15 cellular contexts compared by ENCODE assay signal in genomic region chr17:27888945-27889344, GRCh38. TPM values are rescaled to one million over a fixed set of nuclear protein-coding genes. Genes with fewer than 3 reads are reported as not detected.
A peak's percentile ranks its signal among the peaks of the same experiment; 100 is the strongest.
DNase-seq lines count a peak whose midpoint lies in the region; ATAC-seq, FAIRE-seq and TF ChIP-seq lines count a peak whose summit lies in the region.
"Had no signal": no experiment of that assay in that cellular context is flagged by ENCODE, and none has a peak within 500 bp of the region (broad histone marks: within the 10 kb centered on the region; RNA-seq: fewer than 3 reads in every experiment).

No MANE protein-coding gene starts in this region.

- in situ Hi-C loops in G401 (cut with HindIII; ENCODE audit: low sequenced_read_pairs), result loop anchor here (25.0 kb wide), 1 partner anchor 102 kb away; no protein-coding TSS in a partner anchor

- FAIRE-seq in frontal cortex (lab: Jason Lieb, UNC), result no peak

- peaks cover 26% of the 10 kb centered on the region for H3K27me3 ChIP-seq in iPS-20b (ENCODE audit: insufficient read depth, low read length)
- no peaks in the 10 kb centered on the region for H3K27me3 ChIP-seq in uterus

- no peaks in the 10 kb centered on the region for H3K36me3 Mint-ChIP-seq in WTC11
- H3K36me3 Mint-ChIP-seq in T-helper 2 cell treated with Interferon-gamma antibody and Interleukin-4, amounts not matched to agents 5 μg/mL and 100 μg/mL, for 36 hours (ENCODE audit: low read depth), result no peaks in the 10 kb centered on the region
- H3K36me3 Mint-ChIP-seq: CD4-positive, CD25-positive, alpha-beta regulatory T cell had no signal

- H3K4me3 ChIP-seq in iPS-20b (ENCODE audit: low read length) (peak overlapping the region; percentile 3; the same call in 1 of the 2 replicates), uterus (no peak overlapping the region)

- H3K36me3 ChIP-seq in iPS-20b (ENCODE audit: insufficient read depth, low read depth, low read length) (no peaks in the 10 kb centered on the region), uterus (no peaks in the 10 kb centered on the region)

- POLR2A ChIA-PET in WTC11 (lab: Charles Lee), result interaction anchor here (0.6 kb wide), 1 partner anchor 54 kb away, joined by 4 read pairs; no protein-coding TSS in a partner anchor

- no peaks in the 10 kb centered on the region for H3K9me3 Mint-ChIP-seq in WTC11
- no peaks in the 10 kb centered on the region for H3K9me3 Mint-ChIP-seq in T-helper 2 cell treated with Interferon-gamma antibody and Interleukin-4, amounts not matched to agents 5 μg/mL and 100 μg/mL, for 36 hours
- H3K9me3 Mint-ChIP-seq: activated T-cell treated with anti-CD3 and anti-CD28 coated beads, Interleukin-2, amount 50 U/mL, for 4 hours; immature natural killer cell had no signal

- H3K9ac ChIP-seq in iPS-20b (ENCODE audit: low read depth, low read length), result 0 out of 2 replicates have a peak overlapping the region, but pooled peaks have one; percentile 17
- H3K9ac ChIP-seq: SK-N-SH had no signal

- peak overlapping the region; percentile 8 for H3K4me3 Mint-ChIP-seq in WTC11
- H3K4me3 Mint-ChIP-seq in T-helper 2 cell treated with Interferon-gamma antibody and Interleukin-4, amounts not matched to agents 5 μg/mL and 100 μg/mL, for 36 hours, result no peak overlapping the region
- H3K4me3 Mint-ChIP-seq: activated T-cell treated with anti-CD3 and anti-CD28 coated beads, Interleukin-2, amount 50 U/mL, for 4 hours; CD4-positive, CD25-positive, alpha-beta regulatory T cell; immature natural killer cell had no signal

- CTCF ChIA-PET in WTC11 (lab: Charles Lee), result interaction anchor here (0.7 to 8.8 kb wide), 10 partner anchors 9 to 362 kb away, joined by 3 to 109 read pairs (median 4); no protein-coding TSS in a partner anchor

- no peak for TF ChIP-seq POLR2A in uterus (IDR thresholded peaks at IDR 0.05)

- TF ChIP-seq CTCF in WTC11 (IDR thresholded peaks at IDR 0.05), result no peak
- no peak for TF ChIP-seq CTCF in uterus (IDR thresholded peaks at IDR 0.05)

- no peak overlapping the region for H3K27ac ChIP-seq in iPS-20b (ENCODE audit: low read length)
- no peak overlapping the region for H3K27ac ChIP-seq in uterus

- intact Hi-C loops in uterus (cut with DNase I; ENCODE audit: low total_unique reads), result no loop called here

- H3K4me1 Mint-ChIP-seq in WTC11, result peaks cover 49% of the 10 kb centered on the region
- H3K4me1 Mint-ChIP-seq in T-helper 2 cell treated with Interferon-gamma antibody and Interleukin-4, amounts not matched to agents 5 μg/mL and 100 μg/mL, for 36 hours (ENCODE audit: low read depth), result peaks cover 24% of the 10 kb centered on the region

- peaks cover 8% of the 10 kb centered on the region; the same call in 1 of the 2 replicates for H3K27me3 Mint-ChIP-seq in WTC11 (ENCODE audit: low read depth)
- peaks cover 3% of the 10 kb centered on the region for H3K27me3 Mint-ChIP-seq in T-helper 2 cell treated with Interferon-gamma antibody and Interleukin-4, amounts not matched to agents 5 μg/mL and 100 μg/mL, for 36 hours (ENCODE audit: low read depth)

- H3K27ac Mint-ChIP-seq in WTC11, result peak overlapping the region; percentile 92
- H3K27ac Mint-ChIP-seq in T-helper 2 cell treated with Interferon-gamma antibody and Interleukin-4, amounts not matched to agents 5 μg/mL and 100 μg/mL, for 36 hours, result no peak overlapping the region

- DNase-seq in G401 (ENCODE audit: low spot score), result peak; percentile 22
- peak; percentile 64 for DNase-seq in WTC11 (ENCODE audit: low spot score)
- DNase-seq in renal cortical epithelial cell (ENCODE audit: low read depth), result peak; percentile 89
- DNase-seq in cortex of kidney (lab: John Stamatoyannopoulos, UW), result no peak
- DNase-seq in uterus, result no peak
- DNase-seq in T-helper 2 cell treated with Interferon-gamma antibody and Interleukin-4, amounts not matched to agents 5 μg/mL and 100 μg/mL, for 36 hours (ENCODE audit: low spot score), result no peak
- DNase-seq in frontal cortex (ENCODE audit: low spot score in 2 of 2), result no peak
- DNase-seq: activated T-cell treated with anti-CD3 and anti-CD28 coated beads, Interleukin-2, amount 50 U/mL, for 4 hours; CD4-positive, CD25-positive, alpha-beta regulatory T cell; erythroblast; immature natural killer cell; NCI-H146; NCI-H82; SK-N-SH had no signal

- H3K9me3 ChIP-seq in iPS-20b (ENCODE audit: insufficient read depth, low read depth, low read length) (no peaks in the 10 kb centered on the region), uterus (no peaks in the 10 kb centered on the region)
- H3K9me3 ChIP-seq: SK-N-SH had no signal

- peaks cover 35% of the 10 kb centered on the region for H3K4me1 ChIP-seq in iPS-20b (ENCODE audit: insufficient read depth, low read length)
- H3K4me1 ChIP-seq in uterus, result no peaks in the 10 kb centered on the region

- peak; percentile 40 for ATAC-seq in WTC11
- ATAC-seq: activated T-cell treated with anti-CD3 and anti-CD28 coated beads, Interleukin-2, amount 50 U/mL, for 4 hours had no signal

TF ChIP-seq in WTC11, 78 proteins besides CTCF, POLR2A, EP300 and RAD21 (continues in another document):
- no peak for TF ChIP-seq RELA (CRISPR knock-in tag; IDR thresholded peaks at IDR 0.05; ENCODE audit: borderline replicate concordance)
- TF ChIP-seq USF1 (CRISPR knock-in tag; IDR thresholded peaks at IDR 0.05), result peak; percentile 82
- TF ChIP-seq ZNF121 (CRISPR knock-in tag; IDR thresholded peaks at IDR 0.05), result no peak
- TF ChIP-seq ZNF425 (CRISPR knock-in tag; conservative IDR thresholded peaks at IDR 0.05), result no peak
- TF ChIP-seq TEAD1 (CRISPR knock-in tag; IDR thresholded peaks at IDR 0.05), result peak; percentile 95
- TF ChIP-seq USF2 (CRISPR knock-in tag; IDR thresholded peaks at IDR 0.05), result peak; percentile 81
- TF ChIP-seq IRF2 (CRISPR knock-in tag; IDR thresholded peaks at IDR 0.05; ENCODE audit: borderline replicate concordance, low read depth), result no peak
- no peak for TF ChIP-seq IRF1 (CRISPR knock-in tag; IDR thresholded peaks at IDR 0.05)
- TF ChIP-seq NFATC4 (CRISPR knock-in tag; IDR thresholded peaks at IDR 0.05), result no peak
- TF ChIP-seq MYBL2 (CRISPR knock-in tag; IDR thresholded peaks at IDR 0.05), result no peak
- no peak for TF ChIP-seq ZNF232 (CRISPR knock-in tag; IDR thresholded peaks at IDR 0.05)
- TF ChIP-seq ZNF512 (CRISPR knock-in tag; IDR thresholded peaks at IDR 0.05; ENCODE audit: borderline replicate concordance), result no peak
- no peak for TF ChIP-seq NFYB (CRISPR knock-in tag; conservative IDR thresholded peaks at IDR 0.05; ENCODE audit: low read depth)
- no peak for TF ChIP-seq GRHL2 (CRISPR knock-in tag; IDR thresholded peaks at IDR 0.05; ENCODE audit: insufficient replicate concordance, severe bottlenecking)

RNA-seq across cellular contexts. Expression of gene LYRM9, which starts 4.2 kb away (rescaled TPM):
- total RNA-seq in G401 (2014; rRNA removed; shearing (Covaris generic)), result 5.9 and 8.2 TPM in 2 replicates
- total RNA-seq in WTC11 (2021) (3.6 to 4.1 TPM (median 3.8 TPM) in 3 replicates), renal cortical epithelial cell (8.3 TPM in 2 replicates), uterus (10 to 100 TPM in 3 of 4 donors, 1 to 10 TPM in 1; 3.3 to 31.4 (median 25.6) TPM), frontal cortex (9.8 TPM)

Comparison
In these comparisons a context has a peak if more than half of its experiments do, and no peak if none do; other contexts are left out.
1. DNase-seq: peak in G401 (single experiment), WTC11 (single experiment) and renal cortical epithelial cell (single experiment); none in cortex of kidney (single experiment), uterus (0 of 2), T-helper 2 cell treated with Interferon-gamma antibody and Interleukin-4, amounts not matched to agents 5 μg/mL and 100 μg/mL, for 36 hours (single experiment) and frontal cortex (0 of 2).